13 cellular contexts compared by ENCODE assay signal in genomic region chr3:55955891-55956477, GRCh38.
DNase-seq lines count a peak whose midpoint lies in the region; TF ChIP-seq lines count a peak whose summit lies in the region.
"Had no signal": no experiment of that assay in that cellular context is flagged by ENCODE, and none has a peak within 500 bp of the region (broad histone marks: within the 10 kb centered on the region; RNA-seq: fewer than 3 reads in every experiment).

No MANE protein-coding gene starts in this region.

- H3K27me3 ChIP-seq in neural cell (ENCODE audit: insufficient read depth, low read depth, low read length): no peaks in the 10 kb centered on the region
- H3K27me3 ChIP-seq in BE2C: no peaks in the 10 kb centered on the region
- H3K27me3 ChIP-seq: BLaER1 treated with 17β-estradiol and CSF1 and Interleukin-3, amounts not matched to agents 10 nM and 100 nM had no signal

- no peaks in the 10 kb centered on the region for H3K9me2 ChIP-seq in neural cell (ENCODE audit: insufficient read depth, low read length)

- H3K79me2 ChIP-seq in neural cell (replicated peaks; ENCODE audit: insufficient read depth, low read length): no peaks in the 10 kb centered on the region

- no peak overlapping the region for H2AFZ ChIP-seq in neural cell (ENCODE audit: low read depth, low read length)
- H2AFZ ChIP-seq: GM23338 had no signal

- H3K27ac ChIP-seq in neural cell (ENCODE audit: low read length): peak overlapping the region; percentile 15
- H3K27ac ChIP-seq: A549; BLaER1 treated with 17β-estradiol and CSF1 and Interleukin-3, amounts not matched to agents 10 nM and 100 nM had no signal

- H3F3A ChIP-seq in neural cell (ENCODE audit: insufficient read depth, low read length, poor library complexity, severe bottlenecking): no peaks in the 10 kb centered on the region

- H3K36me3 ChIP-seq in neural cell (ENCODE audit: insufficient read depth, low read length): no peaks in the 10 kb centered on the region
- no peaks in the 10 kb centered on the region for H3K36me3 ChIP-seq in BE2C
- H3K36me3 ChIP-seq: BLaER1 treated with 17β-estradiol and CSF1 and Interleukin-3, amounts not matched to agents 10 nM and 100 nM had no signal

- no peak overlapping the region for H3K4me2 ChIP-seq in neural cell (ENCODE audit: low read length)
- H3K4me2 ChIP-seq: A549; BLaER1 treated with 17β-estradiol and CSF1 and Interleukin-3, amounts not matched to agents 10 nM and 100 nM; GM23338 had no signal

- no peak for TF ChIP-seq RAD21 in neural cell (conservative IDR thresholded peaks at IDR 0.05)

- H3K4me1 ChIP-seq in BE2C: no peaks in the 10 kb centered on the region
- H3K4me1 ChIP-seq: A549; BLaER1 treated with 17β-estradiol and CSF1 and Interleukin-3, amounts not matched to agents 10 nM and 100 nM had no signal

- no peak for TF ChIP-seq EP300 in neural cell (conservative IDR thresholded peaks at IDR 0.05; ENCODE audit: poor library complexity, severe bottlenecking)

- H3K4me3 ChIP-seq in neural cell (ENCODE audit: low read length): no peak overlapping the region
- no peak overlapping the region for H3K4me3 ChIP-seq in BE2C (ENCODE audit: low read depth, low read length)
- H3K4me3 ChIP-seq: A549; BLaER1 treated with 17β-estradiol and CSF1 and Interleukin-3, amounts not matched to agents 10 nM and 100 nM; GM23338 had no signal

- TF ChIP-seq CTCF in neural cell (IDR thresholded peaks at IDR 0.05; ENCODE audit: poor library complexity, severe bottlenecking): no peak
- no peak for TF ChIP-seq CTCF in BE2C (IDR thresholded peaks at IDR 0.05; ENCODE audit: low read depth, low read length)

- DNase-seq in EH (ENCODE audit: low read depth) (peak; percentile 2), amniotic epithelial cell (ENCODE audit: low read depth) (peak; percentile 35), fibroblast of peridontal ligament (ENCODE audit: extremely low read depth) (peak; percentile 3), BE2C (no peak), activated T-cell treated with anti-CD3 and anti-CD28 coated beads for 4 hours (no peak)
- no peak for DNase-seq in activated T-cell treated with anti-CD3 and anti-CD28 coated beads, Interleukin-2, amount 50 U/mL, for 48 hours
- DNase-seq: CD4-positive, CD25-positive, alpha-beta regulatory T cell; DMS53; H7 had no signal

- no peaks in the 10 kb centered on the region for H4K20me1 ChIP-seq in neural cell (ENCODE audit: insufficient read depth)
- H4K20me1 ChIP-seq: BLaER1 treated with 17β-estradiol and CSF1 and Interleukin-3, amounts not matched to agents 10 nM and 100 nM had no signal

- H3K9ac ChIP-seq in neural cell (ENCODE audit: low read length): no peak overlapping the region
- H3K9ac ChIP-seq: BLaER1 treated with 17β-estradiol and CSF1 and Interleukin-3, amounts not matched to agents 10 nM and 100 nM had no signal

- H3K9me3 ChIP-seq in neural cell (ENCODE audit: low read length) (no peaks in the 10 kb centered on the region), BE2C (no peaks in the 10 kb centered on the region)
- H3K9me3 ChIP-seq: A549 had no signal

TF ChIP-seq in neural cell, 6 proteins besides CTCF, POLR2A, EP300 and RAD21:
- TF ChIP-seq EZH2 (IDR thresholded peaks at IDR 0.05; ENCODE audit: borderline replicate concordance, insufficient read depth, low read length, poor library complexity, severe bottlenecking): no peak
- no peak for TF ChIP-seq SMC3 (conservative IDR thresholded peaks at IDR 0.05; ENCODE audit: poor library complexity)
- TF ChIP-seq TAF1 (IDR thresholded peaks at IDR 0.05; ENCODE audit: low read depth): no peak
- TF ChIP-seq REST (IDR thresholded peaks at IDR 0.05; ENCODE audit: borderline replicate concordance): peak; percentile 97
- peak; percentile 52 for TF ChIP-seq POLR2AphosphoS5 (IDR thresholded peaks at IDR 0.05)
- no peak for TF ChIP-seq MXI1 (conservative IDR thresholded peaks at IDR 0.05; ENCODE audit: poor library complexity, severe bottlenecking)

Comparison
In these comparisons a context has a peak if more than half of its experiments do, and no peak if none do; other contexts are left out.
1. DNase-seq: peak in EH (single experiment), amniotic epithelial cell (single experiment) and fibroblast of peridontal ligament (single experiment); none in activated T-cell treated with anti-CD3 and anti-CD28 coated beads, Interleukin-2, amount 50 U/mL, for 48 hours (0 of 2), BE2C (single experiment) and activated T-cell treated with anti-CD3 and anti-CD28 coated beads for 4 hours (single experiment).